24 cellular contexts compared by ENCODE assay signal in genomic region chr1:26092422-26092821, GRCh38. TPM values are rescaled to one million over a fixed set of nuclear protein-coding genes. Genes with fewer than 3 reads are reported as not detected.
"Had no signal": no experiment of that assay in that cellular context is flagged by ENCODE, and none has a peak within 500 bp of the region (broad histone marks: within the 10 kb centered on the region; RNA-seq: fewer than 3 reads in every experiment).

No MANE protein-coding gene starts in this region.

- H3K36me3 Mint-ChIP-seq: immature natural killer cell; natural killer cell treated with Interleukin-12 subunit alpha and Interleukin-12 subunit beta and Interleukin-15 and Interleukin-18, amount 100 ng/mL, for 72 hours; stimulated activated memory B cell treated with anti-CD40 and anti-IgM and Interleukin-4, amounts not matched to agents 10 μg/mL and 1 μg/mL and 100 μg/mL, for 72 hours had no signal

- H3K9ac ChIP-seq: parathyroid adenoma had no signal

- H3K27me3 ChIP-seq: testis had no signal

- H3K79me2 ChIP-seq: parathyroid adenoma had no signal

- H3K27ac ChIP-seq: esophagus squamous epithelium, gastroesophageal sphincter, parathyroid adenoma, psoas muscle, spleen, testis, tibial nerve had no signal

- H3K4me1 ChIP-seq: parathyroid adenoma, testis had no signal

- ATAC-seq: gastroesophageal sphincter; left cardiac atrium; left ventricle myocardium superior; natural killer cell treated with Interleukin-12 subunit alpha and Interleukin-12 subunit beta and Interleukin-15 and Interleukin-18, amount 100 ng/mL, for 72 hours; psoas muscle; sciatic nerve; stimulated activated memory B cell treated with anti-CD40 and anti-IgM and Interleukin-4, amounts not matched to agents 10 μg/mL and 1 μg/mL and 100 μg/mL, for 72 hours had no signal

- H3K27ac Mint-ChIP-seq: immature natural killer cell; natural killer cell treated with Interleukin-12 subunit alpha and Interleukin-12 subunit beta and Interleukin-15 and Interleukin-18, amount 100 ng/mL, for 72 hours; stimulated activated memory B cell treated with anti-CD40 and anti-IgM and Interleukin-4, amounts not matched to agents 10 μg/mL and 1 μg/mL and 100 μg/mL, for 72 hours; stimulated activated naive CD8-positive, alpha-beta T cell treated with anti-CD3 and anti-CD28 coated beads, Interleukin-15, Interleukin-2, amounts not matched to agents 100 ng/mL and 50 ng/mL, for 24 hours had no signal

- H3K4me3 Mint-ChIP-seq: immature natural killer cell; natural killer cell treated with Interleukin-12 subunit alpha and Interleukin-12 subunit beta and Interleukin-15 and Interleukin-18, amount 100 ng/mL, for 72 hours; stimulated activated memory B cell treated with anti-CD40 and anti-IgM and Interleukin-4, amounts not matched to agents 10 μg/mL and 1 μg/mL and 100 μg/mL, for 72 hours; stimulated activated naive CD8-positive, alpha-beta T cell treated with anti-CD3 and anti-CD28 coated beads, Interleukin-15, Interleukin-2, amounts not matched to agents 100 ng/mL and 50 ng/mL, for 24 hours had no signal

- H3K36me3 ChIP-seq: esophagus squamous epithelium, gastroesophageal sphincter, spleen, tibial nerve had no signal

- H3K4me3 ChIP-seq: esophagus squamous epithelium, gastroesophageal sphincter, lung, psoas muscle, spleen, testis, tibial nerve had no signal

- H2AFZ ChIP-seq: parathyroid adenoma had no signal

- H3K9me3 Mint-ChIP-seq: immature natural killer cell; natural killer cell treated with Interleukin-12 subunit alpha and Interleukin-12 subunit beta and Interleukin-15 and Interleukin-18, amount 100 ng/mL, for 72 hours; stimulated activated memory B cell treated with anti-CD40 and anti-IgM and Interleukin-4, amounts not matched to agents 10 μg/mL and 1 μg/mL and 100 μg/mL, for 72 hours; stimulated activated naive CD8-positive, alpha-beta T cell treated with anti-CD3 and anti-CD28 coated beads, Interleukin-15, Interleukin-2, amounts not matched to agents 100 ng/mL and 50 ng/mL, for 24 hours had no signal

- H3K9me3 ChIP-seq: esophagus squamous epithelium, gastroesophageal sphincter, psoas muscle, spleen, testis, tibial nerve had no signal

- H3K4me1 Mint-ChIP-seq: immature natural killer cell; stimulated activated memory B cell treated with anti-CD40 and anti-IgM and Interleukin-4, amounts not matched to agents 10 μg/mL and 1 μg/mL and 100 μg/mL, for 72 hours had no signal

- DNase-seq: effector memory CD4-positive, alpha-beta T cell; esophagus squamous epithelium; foreskin fibroblast; glutamatergic neuron; immature natural killer cell; kidney; left cardiac atrium; left ventricle myocardium superior; psoas muscle; retina; spleen; stimulated activated CD4-positive, alpha-beta T cell treated with anti-CD3 and anti-CD28 coated beads, Interleukin-15, amount 100 ng/mL, for 24 hours; stimulated activated CD4-positive, alpha-beta T cell treated with anti-CD3 and anti-CD28 coated beads, Interleukin-1b, Interleukin-23, amount 100 ng/mL, for 48 hours; stimulated activated CD4-positive, alpha-beta T cell treated with anti-CD3 and anti-CD28 coated beads, Interleukin-4, amount 100 ng/mL, for 24 hours; testis had no signal

RNA-seq across cellular contexts. Expression of gene TRIM63, which starts 25.0 kb away (rescaled TPM):
- total RNA-seq: epithelial cell of proximal tubule; natural killer cell treated with Interleukin-12 subunit alpha and Interleukin-12 subunit beta and Interleukin-15 and Interleukin-18, amount 100 ng/mL, for 72 hours had no signal

RNA-seq across cellular contexts. Expression of gene SLC30A2, which starts 46.5 kb away (rescaled TPM):
- total RNA-seq: epithelial cell of proximal tubule; esophagus squamous epithelium; gastroesophageal sphincter; natural killer cell treated with Interleukin-12 subunit alpha and Interleukin-12 subunit beta and Interleukin-15 and Interleukin-18, amount 100 ng/mL, for 72 hours; sciatic nerve; spleen; tibial nerve had no signal
- polyA plus RNA-seq: immature natural killer cell, spleen had no signal
